In genomic region chrX:16870095-16870860, GRCh38 we compare ENCODE assay signal across 8 cellular contexts. TPM values are rescaled to one million over a fixed set of nuclear protein-coding genes. Genes with fewer than 3 reads are reported as not detected.
DNase-seq lines count a peak whose midpoint lies in the region; ATAC-seq and TF ChIP-seq lines count a peak whose summit lies in the region.

TSS of gene RBBP7 (minus strand) at chrX:16870362. CDS start at chrX:16870053, 309 bp downstream.

- peak within 1 kb of the TSS; percentile 76 for H3K4me2 ChIP-seq in KMS-11

- H3K27ac ChIP-seq in KMS-11: peak within 1 kb of the TSS; percentile 95
- H3K27ac ChIP-seq in Panc1 (ENCODE audit: low read length): peak within 1 kb of the TSS; percentile 66

- peak within 1 kb of the TSS; percentile 78 for H2AFZ ChIP-seq in KMS-11 (ENCODE audit: low read depth)

- no peaks in the 10 kb centered on the region for H3K9me3 ChIP-seq in Panc1 (ENCODE audit: control insufficient read depth, insufficient read depth, low read depth, low read length)

- peak; percentile 91 for ATAC-seq in GM21717 (IDR thresholded peaks at IDR 0.05; ENCODE audit: unreplicated experiment)
- peak; percentile 96 for ATAC-seq in Panc1
- ATAC-seq in esophagus mucosa: peak; percentile 96

- POLR2A ChIA-PET in Panc1 (lab: Charles Lee): no interaction called here

- H3K4me1 ChIP-seq in KMS-11 (ENCODE audit: low read depth, poor library complexity, severe bottlenecking): peaks cover 29% of the 10 kb centered on the region
- no peaks in the 10 kb centered on the region; the same call in 1 of the 2 replicates for H3K4me1 ChIP-seq in Panc1 (ENCODE audit: control insufficient read depth, insufficient read depth, low read length)

- in situ Hi-C loops in Panc1 (cut with HindIII; ENCODE audit: low pct_unique_long_range_greater_than_20kb, low sequenced_read_pairs): no loop called here

- CTCF ChIA-PET in Panc1 (lab: Charles Lee): no interaction called here

- H3K79me2 ChIP-seq in KMS-11 (ENCODE audit: insufficient read depth, low read depth): peaks cover 43% of the 10 kb centered on the region

- DNase-seq in DMS53 (lab: John Stamatoyannopoulos, UW): peak; percentile 96
- no peak for DNase-seq in Panc1 (ENCODE audit: low read depth, low spot score)
- DNase-seq in activated T-cell treated with anti-CD3 and anti-CD28 coated beads, Interleukin-2, amount 50 U/mL, for 48 hours: peak; percentile 95 to 97
- peak; percentile 90 for DNase-seq in myocyte (ENCODE audit: low read depth)
- peak; percentile 80 to 88 for DNase-seq in stimulated activated CD8-positive, alpha-beta memory T cell treated with anti-CD3 and anti-CD28 coated beads, Interleukin-7, amount 100 ng/mL, for 48 hours (ENCODE audit: extremely low read depth in 1 of 2, low read depth in 1 of 2)

- BruUV-seq in Panc1 (replicated peaks; lab: Mats Ljungman, UMichigan): no TSS peak

- H3K27me3 ChIP-seq in KMS-11 (ENCODE audit: insufficient read depth, low read depth) (no peaks in the 10 kb centered on the region), Panc1 (ENCODE audit: control insufficient read depth, insufficient read depth, low read length) (no peaks in the 10 kb centered on the region)

- no peak for TF ChIP-seq CTCF in KMS-11 (conservative IDR thresholded peaks at IDR 0.05; ENCODE audit: low read depth, low read length)
- no peak for TF ChIP-seq CTCF in Panc1 (IDR thresholded peaks at IDR 0.05)

- H3K36me3 ChIP-seq in KMS-11 (ENCODE audit: insufficient read depth) (no peaks in the 10 kb centered on the region), Panc1 (ENCODE audit: control insufficient read depth, insufficient read depth, low read length) (no peaks in the 10 kb centered on the region; the same call in 1 of the 2 replicates)

- peak within 1 kb of the TSS; percentile 96 for H3K9ac ChIP-seq in KMS-11

- peak within 1 kb of the TSS; percentile 29 for H3K4me3 ChIP-seq in KMS-11 (IDR thresholded peaks at IDR 0.05; ENCODE audit: insufficient read depth, low read depth, low read length)
- peak within 1 kb of the TSS; percentile 63 to 70 for H3K4me3 ChIP-seq in Panc1 (ENCODE audit: low read depth in 2 of 2, low read length in 2 of 2)

- H4K20me1 ChIP-seq in KMS-11 (ENCODE audit: insufficient read depth): peaks cover 3% of the 10 kb centered on the region; the same call in 1 of the 2 replicates

- intact Hi-C loops in Panc1 (cut with micrococcal nuclease; ENCODE audit: unreplicated experiment): no loop called here

RNA-seq across cellular contexts. Expression of gene RBBP7, which starts in this region (rescaled TPM):
- total RNA-seq in Panc1 (2021; ENCODE audit: unreplicated experiment): 95.8 TPM
- polyA plus RNA-seq in Panc1 (2012; ENCODE audit: insufficient read length): 86.5 TPM
- 72.5 TPM for total RNA-seq in esophagus mucosa
- 87.1 and 96.9 TPM in 2 replicates for total RNA-seq in myocyte
- 56.7 TPM for polyA plus RNA-seq in myocyte (2012)
